2 cellular contexts compared by ENCODE assay signal in the genomic region with DNA sequence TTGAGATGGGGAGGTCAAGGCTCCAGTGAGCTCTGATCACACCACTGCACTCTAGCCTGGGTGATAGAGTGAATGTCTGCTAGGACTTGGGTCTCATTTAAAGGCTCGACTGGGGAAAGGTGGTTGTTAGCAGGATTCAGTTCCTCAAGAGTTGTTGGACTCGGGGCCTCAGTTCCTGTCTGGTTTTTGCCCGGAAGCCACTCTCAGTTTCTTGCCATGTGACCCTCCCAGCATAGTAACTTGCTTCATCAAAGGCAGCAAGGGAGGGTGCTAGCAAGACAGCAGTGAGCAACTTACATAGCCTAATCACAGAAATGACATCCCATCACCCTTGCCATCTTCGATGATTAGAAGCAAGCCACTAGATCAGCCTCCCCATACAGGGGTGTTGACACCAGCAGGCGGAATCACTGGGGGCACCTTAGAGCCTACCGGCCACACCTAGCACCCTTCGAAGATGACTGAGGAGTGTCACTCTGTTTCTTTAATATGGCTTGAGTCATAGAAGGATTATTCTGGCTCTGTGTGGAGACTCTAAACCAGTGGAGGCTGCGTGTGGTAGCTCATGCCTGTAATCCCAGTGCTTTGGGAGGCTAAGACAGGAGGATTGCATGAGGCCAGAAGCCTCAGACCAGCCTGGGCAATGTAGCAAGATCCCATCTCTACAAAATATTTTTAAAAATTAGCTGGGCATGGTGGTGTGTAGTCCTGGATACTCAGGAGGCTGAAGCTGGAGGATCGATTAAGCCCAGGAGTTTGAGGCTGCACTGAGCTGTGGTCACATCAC.
A peak's percentile ranks its signal among the peaks of the same experiment; 100 is the strongest.
TF ChIP-seq lines count a peak whose summit lies in the region.

No MANE protein-coding gene starts in this region.

TF ChIP-seq in GM12891, 5 proteins besides CTCF, POLR2A, EP300 and RAD21:
- peak; percentile 40; the same call in 1 of the 2 replicates for TF ChIP-seq SPI1 (IDR thresholded peaks at IDR 0.05; ENCODE audit: low read depth, low read length)
- no peak for TF ChIP-seq POLR2AphosphoS5 (IDR thresholded peaks at IDR 0.05; ENCODE audit: low read depth, low read length)
TF ChIP-seq in GM12891: peak in this region for 1.

TF ChIP-seq in GM12878, 131 proteins besides CTCF, POLR2A, EP300 and RAD21:
- no peak for TF ChIP-seq RFX5 (IDR thresholded peaks at IDR 0.05; ENCODE audit: low read depth, low read length)
- TF ChIP-seq SPI1 (IDR thresholded peaks at IDR 0.05; ENCODE audit: borderline replicate concordance, insufficient read depth, low read depth, low read length), result peak; percentile 61; the same call in 1 of the 2 replicates
TF ChIP-seq in GM12878: peak in this region for 1.
